ENCODE assay signal across 12 cellular contexts in the genomic region with DNA sequence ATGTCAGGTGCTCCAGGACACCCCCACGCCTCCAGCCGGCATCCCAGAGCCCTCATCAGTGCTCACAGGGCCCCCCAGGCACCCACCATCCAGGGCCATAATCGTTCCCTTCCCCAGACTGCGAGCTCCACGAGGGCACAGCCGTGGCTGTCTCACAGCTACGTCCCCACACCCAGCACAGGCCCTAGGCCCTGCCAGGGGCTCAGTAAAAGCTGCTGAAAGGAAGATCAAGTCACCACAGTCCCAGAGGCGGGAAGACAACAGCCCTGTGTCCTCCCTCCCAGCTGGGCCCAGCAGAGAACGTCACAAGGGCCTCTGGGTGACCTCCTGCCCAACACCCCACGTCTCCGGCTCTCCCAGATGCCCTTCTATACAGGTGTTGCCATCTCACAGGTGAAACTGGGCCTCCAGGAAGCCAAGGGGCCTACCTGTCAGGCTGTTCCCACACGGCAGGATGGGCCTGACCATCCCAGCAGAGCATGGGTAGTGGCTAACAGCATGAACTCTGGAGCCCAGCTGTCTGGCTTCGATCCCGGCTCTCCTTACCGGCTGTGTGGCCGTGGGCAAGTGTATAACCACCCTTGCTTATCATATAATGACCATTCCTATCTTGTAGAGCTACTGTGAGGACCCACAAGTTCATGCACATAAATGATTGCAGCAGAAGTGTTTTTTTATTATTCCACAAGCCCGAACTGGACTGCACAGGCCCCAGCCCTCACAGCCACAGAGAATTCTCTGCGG. TPM values are rescaled to one million over a fixed set of nuclear protein-coding genes. Genes with fewer than 3 reads are reported as not detected.
A peak's percentile ranks its signal among the peaks of the same experiment; 100 is the strongest.
DNase-seq lines count a peak whose midpoint lies in the region; ATAC-seq and TF ChIP-seq lines count a peak whose summit lies in the region.
"Had no signal": no experiment of that assay in that cellular context is flagged by ENCODE, and none has a peak within 500 bp of the region (broad histone marks: within the 10 kb centered on the region; RNA-seq: fewer than 3 reads in every experiment).

No MANE protein-coding gene starts in this region.

- DNase-seq in C1 segment of cervical spinal cord (lab: John Stamatoyannopoulos, UW) = peak in 8 of 14 donors; percentile 35 to 70 (median 45)
- no peak for DNase-seq in WTC11 (ENCODE audit: low spot score)
- peak in 41 of 42 donors; percentile 40 to 87 (median 70) for DNase-seq in head of caudate nucleus
- DNase-seq in pons (ENCODE audit: low spot score) = peak; percentile 87
- no peak for DNase-seq in cerebellar cortex (ENCODE audit: low spot score)
- DNase-seq in osteocyte (ENCODE audit: extremely low spot score, unreplicated experiment) = no peak
- DNase-seq in NCI-H2227 treated with DMSO at 0.1 percent for 48 hours (lab: John Stamatoyannopoulos, UW) = no peak
- DNase-seq: DND-41, left colon, T1000 had no signal

- H3K4me1 Mint-ChIP-seq in WTC11 (peaks cover 19% of the 10 kb centered on the region), osteocyte (ENCODE audit: unreplicated experiment) (peaks cover 16% of the 10 kb centered on the region)

- H3K27ac Mint-ChIP-seq in WTC11 (peak overlapping the region; percentile 87), osteocyte (ENCODE audit: unreplicated experiment) (no peak overlapping the region)

- H3K27me3 Mint-ChIP-seq in WTC11 (ENCODE audit: low read depth) = no peaks in the 10 kb centered on the region
- no peaks in the 10 kb centered on the region for H3K27me3 Mint-ChIP-seq in osteocyte (ENCODE audit: unreplicated experiment)
- H3K27me3 Mint-ChIP-seq: central memory CD8-positive, alpha-beta T cell had no signal

- H3K4me3 Mint-ChIP-seq in WTC11 = no peak overlapping the region
- no peak overlapping the region for H3K4me3 Mint-ChIP-seq in osteocyte (ENCODE audit: unreplicated experiment)
- H3K4me3 Mint-ChIP-seq: central memory CD8-positive, alpha-beta T cell had no signal

- H3K36me3 Mint-ChIP-seq in WTC11 (no peaks in the 10 kb centered on the region), osteocyte (ENCODE audit: unreplicated experiment) (no peaks in the 10 kb centered on the region)

- POLR2A ChIA-PET in WTC11 (lab: Charles Lee) = no interaction called here

- ATAC-seq in WTC11 = no peak
- ATAC-seq in HG03565 (IDR thresholded peaks at IDR 0.05; ENCODE audit: unreplicated experiment) = no peak
- ATAC-seq: left colon had no signal

- no peaks in the 10 kb centered on the region for H3K9me3 Mint-ChIP-seq in WTC11
- no peaks in the 10 kb centered on the region for H3K9me3 Mint-ChIP-seq in osteocyte (ENCODE audit: unreplicated experiment)
- H3K9me3 Mint-ChIP-seq: central memory CD8-positive, alpha-beta T cell had no signal

- CTCF ChIA-PET in WTC11 (lab: Charles Lee) = interaction anchor here (2.4 kb wide), 1 partner anchor 154 kb away, joined by 7 read pairs; no protein-coding TSS in a partner anchor

- intact Hi-C loops in head of caudate nucleus (cut with DNase I) = no loop called here

- TF ChIP-seq CTCF in WTC11 (IDR thresholded peaks at IDR 0.05) (no peak), osteocyte (IDR thresholded peaks at IDR 0.05) (no peak)

TF ChIP-seq in WTC11, 78 proteins besides CTCF, POLR2A, EP300 and RAD21 (continues in another document):
- TF ChIP-seq, protein P1, sequence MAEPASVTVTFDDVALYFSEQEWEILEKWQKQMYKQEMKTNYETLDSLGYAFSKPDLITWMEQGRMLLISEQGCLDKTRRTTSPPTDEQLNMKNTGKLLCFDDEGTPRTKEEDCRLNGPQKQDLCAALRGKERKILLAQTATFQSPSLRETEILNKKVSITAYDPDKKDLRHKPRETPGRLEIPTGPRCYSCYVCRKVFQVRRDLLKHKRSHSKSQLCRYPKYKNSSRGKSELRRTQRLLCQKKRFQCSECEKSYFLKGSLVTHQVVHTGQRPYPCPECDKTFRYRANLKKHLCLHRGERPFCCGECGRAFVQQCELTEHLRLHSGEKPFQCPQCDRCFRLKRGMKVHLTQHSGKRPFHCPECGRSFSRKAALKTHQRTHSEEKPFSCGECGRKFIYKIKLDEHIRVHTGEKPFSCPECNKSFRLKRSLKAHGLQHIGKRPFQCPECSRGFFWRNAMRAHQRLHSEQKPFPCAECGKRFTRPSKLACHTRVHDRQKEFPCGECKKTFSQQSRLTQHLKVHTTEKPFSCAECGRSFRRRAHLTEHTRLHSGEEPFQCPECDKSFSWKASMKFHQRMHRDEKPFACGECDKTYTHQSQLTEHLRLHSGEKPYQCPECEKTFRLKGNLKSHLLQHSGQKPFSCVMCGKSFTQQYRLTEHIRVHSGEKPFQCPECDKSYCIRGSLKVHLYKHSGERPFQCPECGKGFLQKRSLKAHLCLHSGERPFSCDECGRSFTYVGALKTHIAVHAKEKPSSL (CRISPR knock-in tag; conservative IDR thresholded peaks at IDR 0.05) = no peak
- TF ChIP-seq, protein P2, sequence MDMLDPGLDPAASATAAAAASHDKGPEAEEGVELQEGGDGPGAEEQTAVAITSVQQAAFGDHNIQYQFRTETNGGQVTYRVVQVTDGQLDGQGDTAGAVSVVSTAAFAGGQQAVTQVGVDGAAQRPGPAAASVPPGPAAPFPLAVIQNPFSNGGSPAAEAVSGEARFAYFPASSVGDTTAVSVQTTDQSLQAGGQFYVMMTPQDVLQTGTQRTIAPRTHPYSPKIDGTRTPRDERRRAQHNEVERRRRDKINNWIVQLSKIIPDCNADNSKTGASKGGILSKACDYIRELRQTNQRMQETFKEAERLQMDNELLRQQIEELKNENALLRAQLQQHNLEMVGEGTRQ (CRISPR knock-in tag; IDR thresholded peaks at IDR 0.05) = no peak
- TF ChIP-seq, protein P3, sequence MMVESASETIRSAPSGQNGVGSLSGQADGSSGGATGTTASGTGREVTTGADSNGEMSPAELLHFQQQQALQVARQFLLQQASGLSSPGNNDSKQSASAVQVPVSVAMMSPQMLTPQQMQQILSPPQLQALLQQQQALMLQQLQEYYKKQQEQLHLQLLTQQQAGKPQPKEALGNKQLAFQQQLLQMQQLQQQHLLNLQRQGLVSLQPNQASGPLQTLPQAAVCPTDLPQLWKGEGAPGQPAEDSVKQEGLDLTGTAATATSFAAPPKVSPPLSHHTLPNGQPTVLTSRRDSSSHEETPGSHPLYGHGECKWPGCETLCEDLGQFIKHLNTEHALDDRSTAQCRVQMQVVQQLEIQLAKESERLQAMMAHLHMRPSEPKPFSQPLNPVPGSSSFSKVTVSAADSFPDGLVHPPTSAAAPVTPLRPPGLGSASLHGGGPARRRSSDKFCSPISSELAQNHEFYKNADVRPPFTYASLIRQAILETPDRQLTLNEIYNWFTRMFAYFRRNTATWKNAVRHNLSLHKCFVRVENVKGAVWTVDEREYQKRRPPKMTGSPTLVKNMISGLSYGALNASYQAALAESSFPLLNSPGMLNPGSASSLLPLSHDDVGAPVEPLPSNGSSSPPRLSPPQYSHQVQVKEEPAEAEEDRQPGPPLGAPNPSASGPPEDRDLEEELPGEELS (CRISPR knock-in tag; IDR thresholded peaks at IDR 0.05) = no peak
- TF ChIP-seq IRF2 (CRISPR knock-in tag; IDR thresholded peaks at IDR 0.05; ENCODE audit: borderline replicate concordance, low read depth) (no peak), CBFB (CRISPR knock-in tag; IDR thresholded peaks at IDR 0.05; ENCODE audit: low read depth) (no peak), SMAD3 (CRISPR knock-in tag; IDR thresholded peaks at IDR 0.05; ENCODE audit: borderline replicate concordance) (no peak), CREB1 (CRISPR knock-in tag; IDR thresholded peaks at IDR 0.05) (no peak)
- TF ChIP-seq, protein P4, sequence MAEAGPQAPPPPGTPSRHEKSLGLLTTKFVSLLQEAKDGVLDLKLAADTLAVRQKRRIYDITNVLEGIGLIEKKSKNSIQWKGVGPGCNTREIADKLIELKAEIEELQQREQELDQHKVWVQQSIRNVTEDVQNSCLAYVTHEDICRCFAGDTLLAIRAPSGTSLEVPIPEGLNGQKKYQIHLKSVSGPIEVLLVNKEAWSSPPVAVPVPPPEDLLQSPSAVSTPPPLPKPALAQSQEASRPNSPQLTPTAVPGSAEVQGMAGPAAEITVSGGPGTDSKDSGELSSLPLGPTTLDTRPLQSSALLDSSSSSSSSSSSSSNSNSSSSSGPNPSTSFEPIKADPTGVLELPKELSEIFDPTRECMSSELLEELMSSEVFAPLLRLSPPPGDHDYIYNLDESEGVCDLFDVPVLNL (CRISPR knock-in tag; IDR thresholded peaks at IDR 0.05; ENCODE audit: borderline replicate concordance, low read depth) = no peak
- TF ChIP-seq, protein P5, sequence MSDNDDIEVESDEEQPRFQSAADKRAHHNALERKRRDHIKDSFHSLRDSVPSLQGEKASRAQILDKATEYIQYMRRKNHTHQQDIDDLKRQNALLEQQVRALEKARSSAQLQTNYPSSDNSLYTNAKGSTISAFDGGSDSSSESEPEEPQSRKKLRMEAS (CRISPR knock-in tag; IDR thresholded peaks at IDR 0.05) = no peak
- TF ChIP-seq, protein P6, sequence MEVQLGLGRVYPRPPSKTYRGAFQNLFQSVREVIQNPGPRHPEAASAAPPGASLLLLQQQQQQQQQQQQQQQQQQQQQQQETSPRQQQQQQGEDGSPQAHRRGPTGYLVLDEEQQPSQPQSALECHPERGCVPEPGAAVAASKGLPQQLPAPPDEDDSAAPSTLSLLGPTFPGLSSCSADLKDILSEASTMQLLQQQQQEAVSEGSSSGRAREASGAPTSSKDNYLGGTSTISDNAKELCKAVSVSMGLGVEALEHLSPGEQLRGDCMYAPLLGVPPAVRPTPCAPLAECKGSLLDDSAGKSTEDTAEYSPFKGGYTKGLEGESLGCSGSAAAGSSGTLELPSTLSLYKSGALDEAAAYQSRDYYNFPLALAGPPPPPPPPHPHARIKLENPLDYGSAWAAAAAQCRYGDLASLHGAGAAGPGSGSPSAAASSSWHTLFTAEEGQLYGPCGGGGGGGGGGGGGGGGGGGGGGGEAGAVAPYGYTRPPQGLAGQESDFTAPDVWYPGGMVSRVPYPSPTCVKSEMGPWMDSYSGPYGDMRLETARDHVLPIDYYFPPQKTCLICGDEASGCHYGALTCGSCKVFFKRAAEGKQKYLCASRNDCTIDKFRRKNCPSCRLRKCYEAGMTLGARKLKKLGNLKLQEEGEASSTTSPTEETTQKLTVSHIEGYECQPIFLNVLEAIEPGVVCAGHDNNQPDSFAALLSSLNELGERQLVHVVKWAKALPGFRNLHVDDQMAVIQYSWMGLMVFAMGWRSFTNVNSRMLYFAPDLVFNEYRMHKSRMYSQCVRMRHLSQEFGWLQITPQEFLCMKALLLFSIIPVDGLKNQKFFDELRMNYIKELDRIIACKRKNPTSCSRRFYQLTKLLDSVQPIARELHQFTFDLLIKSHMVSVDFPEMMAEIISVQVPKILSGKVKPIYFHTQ (CRISPR knock-in tag; IDR thresholded peaks at IDR 0.05) = no peak
- TF ChIP-seq, protein P7, sequence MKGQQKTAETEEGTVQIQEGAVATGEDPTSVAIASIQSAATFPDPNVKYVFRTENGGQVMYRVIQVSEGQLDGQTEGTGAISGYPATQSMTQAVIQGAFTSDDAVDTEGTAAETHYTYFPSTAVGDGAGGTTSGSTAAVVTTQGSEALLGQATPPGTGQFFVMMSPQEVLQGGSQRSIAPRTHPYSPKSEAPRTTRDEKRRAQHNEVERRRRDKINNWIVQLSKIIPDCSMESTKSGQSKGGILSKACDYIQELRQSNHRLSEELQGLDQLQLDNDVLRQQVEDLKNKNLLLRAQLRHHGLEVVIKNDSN (CRISPR knock-in tag; IDR thresholded peaks at IDR 0.05) = no peak

RNA-seq across cellular contexts. Expression of a gene that starts 18.0 kb away (rescaled TPM):
- total RNA-seq in WTC11 (2021) = 10.6 to 12.4 TPM (median 12.3 TPM) in 3 replicates
- total RNA-seq in osteocyte = 61.8 and 67.4 TPM in 2 replicates

RNA-seq across cellular contexts. Expression of a gene that starts 21.5 kb away (rescaled TPM):
- total RNA-seq in WTC11 (2021) (2.8 to 3.4 TPM (median 3.2 TPM) in 3 replicates), osteocyte (0.30 and 1.2 TPM in 2 replicates)

Comparison
In these comparisons a context has a peak if more than half of its experiments do, and no peak if none do; other contexts are left out.
1. DNase-seq: peak in C1 segment of cervical spinal cord (8 of 14), head of caudate nucleus (41 of 42) and pons (single experiment); none in WTC11 (single experiment), cerebellar cortex (single experiment), osteocyte (single experiment) and NCI-H2227 treated with DMSO at 0.1 percent for 48 hours (single experiment).